In genomic region chr13:113562866-113563265, GRCh38 we compare ENCODE assay signal across 13 cellular contexts. TPM values are rescaled to one million over a fixed set of nuclear protein-coding genes. Genes with fewer than 3 reads are reported as not detected.
DNase-seq lines count a peak whose midpoint lies in the region; ATAC-seq and TF ChIP-seq lines count a peak whose summit lies in the region.
"Had no signal": no experiment of that assay in that cellular context is flagged by ENCODE, and none has a peak within 500 bp of the region (broad histone marks: within the 10 kb centered on the region; RNA-seq: fewer than 3 reads in every experiment).

No MANE protein-coding gene starts in this region.

- H3K4me3 Mint-ChIP-seq in nephron, result no peak overlapping the region
- H3K4me3 Mint-ChIP-seq: effector memory CD8-positive, alpha-beta T cell; naive B cell had no signal

- peaks cover 18% of the 10 kb centered on the region for H3K4me1 Mint-ChIP-seq in nephron

- no peaks in the 10 kb centered on the region for H3K27me3 ChIP-seq in vagina
- H3K27me3 ChIP-seq: gastroesophageal sphincter, suprapubic skin had no signal

- no peak for TF ChIP-seq POLR2A in vagina (IDR thresholded peaks at IDR 0.05)

- H3K36me3 ChIP-seq in vagina, result no peaks in the 10 kb centered on the region
- H3K36me3 ChIP-seq: gastroesophageal sphincter, suprapubic skin had no signal

- no peak overlapping the region for H3K27ac ChIP-seq in coronary artery
- no peak overlapping the region for H3K27ac ChIP-seq in vagina
- H3K27ac ChIP-seq: gastroesophageal sphincter, suprapubic skin had no signal

- H3K36me3 Mint-ChIP-seq in nephron (ENCODE audit: low read depth), result no peaks in the 10 kb centered on the region
- H3K36me3 Mint-ChIP-seq: naive B cell had no signal

- no peaks in the 10 kb centered on the region for H3K9me3 ChIP-seq in vagina
- H3K9me3 ChIP-seq: gastroesophageal sphincter, suprapubic skin had no signal

- intact Hi-C loops in vagina (cut with DNase I), result no loop called here

- ATAC-seq in GM21367 (IDR thresholded peaks at IDR 0.05; ENCODE audit: unreplicated experiment), result no peak
- no peak for ATAC-seq in HG03439 (IDR thresholded peaks at IDR 0.05; ENCODE audit: unreplicated experiment)
- ATAC-seq in GM18517 (IDR thresholded peaks at IDR 0.05; ENCODE audit: unreplicated experiment), result no peak

- peaks cover 5% of the 10 kb centered on the region for H3K27me3 Mint-ChIP-seq in nephron (ENCODE audit: low read depth)

- peak; percentile 33 for DNase-seq in activated effector memory CD4-positive, alpha-beta T cell treated with anti-CD3 and anti-CD28 coated beads, Interleukin-2, amount 50 U/mL, for 16 hours
- no peak for DNase-seq in activated effector memory CD4-positive, alpha-beta T cell treated with Interleukin-2 at 50 U/mL for 16 hours
- DNase-seq in coronary artery (ENCODE audit: low spot score) (peak; percentile 40), vagina (ENCODE audit: extremely low spot score in 2 of 2) (peak; percentile 12 to 56)
- DNase-seq: NCI-H2029 treated with DMSO at 0.1 percent for 48 hours had no signal

- peak overlapping the region; percentile 68 to 81 (median 69) for H3K27ac Mint-ChIP-seq in nephron

- no peaks in the 10 kb centered on the region for H3K4me1 ChIP-seq in vagina
- H3K4me1 ChIP-seq: suprapubic skin had no signal

- no peaks in the 10 kb centered on the region for H3K9me3 Mint-ChIP-seq in nephron
- H3K9me3 Mint-ChIP-seq: effector memory CD8-positive, alpha-beta T cell; naive B cell had no signal

- TF ChIP-seq CTCF in coronary artery (IDR thresholded peaks at IDR 0.05) (no peak), nephron (IDR thresholded peaks at IDR 0.05; ENCODE audit: unreplicated experiment in 3 of 3) (no peak), vagina (IDR thresholded peaks at IDR 0.05) (no peak)

- H3K4me3 ChIP-seq in coronary artery (no peak overlapping the region), vagina (no peak overlapping the region)
- H3K4me3 ChIP-seq: gastroesophageal sphincter, suprapubic skin had no signal

RNA-seq across cellular contexts. Expression of gene TFDP1, which starts 21.7 kb away (rescaled TPM):
- total RNA-seq in vagina, result 40.0 TPM
